ENCODE assay signal across 27 cellular contexts in genomic region chr12:116803018-116803736, GRCh38.
DNase-seq lines count a peak whose midpoint lies in the region; ATAC-seq, FAIRE-seq and TF ChIP-seq lines count a peak whose summit lies in the region.
"Had no signal": no experiment of that assay in that cellular context is flagged by ENCODE, and none has a peak within 500 bp of the region (broad histone marks: within the 10 kb centered on the region; RNA-seq: fewer than 3 reads in every experiment).

No MANE protein-coding gene starts in this region.

- H3K9me2 ChIP-seq in PC-3 (replicated peaks; ENCODE audit: low read length), result no peaks in the 10 kb centered on the region

- H3K9ac ChIP-seq in BLaER1 treated with 17β-estradiol and CSF1 and Interleukin-3, amounts not matched to agents 10 nM and 100 nM, result peak overlapping the region in 5 of 11 experiments; percentile 1 to 77 (median 66); a peak in 9 of 22 replicates
- H3K9ac ChIP-seq in GM12878 (ENCODE audit: control insufficient read depth, insufficient read depth, low read length) (no peak overlapping the region), PC-3 (ENCODE audit: low read length) (no peak overlapping the region)

- H3K27ac ChIP-seq in BLaER1 treated with 17β-estradiol and CSF1 and Interleukin-3, amounts not matched to agents 10 nM and 100 nM, result peak overlapping the region in 8 of 11 experiments; percentile 11 to 95 (median 75); a peak in 15 of 22 replicates
- no peak overlapping the region for H3K27ac ChIP-seq in GM12878 (ENCODE audit: control insufficient read depth, insufficient read depth)
- H3K27ac ChIP-seq in PC-3 (ENCODE audit: low read length), result no peak overlapping the region
- H3K27ac ChIP-seq: C4-2B, lower lobe of right lung, SJCRH30 had no signal

- TF ChIP-seq EP300 in GM12878 (IDR thresholded peaks at IDR 0.05; ENCODE audit: borderline replicate concordance in 1 of 2, control insufficient read depth in 1 of 2, low read depth in 2 of 2, low read length in 2 of 2), result no peak

- POLR2A ChIA-PET in GM12878 (lab: Charles Lee), result no interaction called here
- POLR2A ChIA-PET in PC-3 (lab: Charles Lee; ENCODE audit: unreplicated experiment), result no interaction called here

- peaks cover 12 to 74% (median 58%) of the 10 kb centered on the region in 10 experiments; a peak in 19 of 20 replicates for H3K4me1 ChIP-seq in BLaER1 treated with 17β-estradiol and CSF1 and Interleukin-3, amounts not matched to agents 10 nM and 100 nM
- H3K4me1 ChIP-seq in GM12878 (ENCODE audit: control insufficient read depth, insufficient read depth, low read length) (no peaks in the 10 kb centered on the region), PC-3 (ENCODE audit: insufficient read depth, low read length) (no peaks in the 10 kb centered on the region)
- H3K4me1 ChIP-seq: lower lobe of right lung, SJCRH30 had no signal

- WGBS in GM12878 (ENCODE audit: insufficient coverage, insufficient replicate concordance, low lambda C conversion rate, missing lambda C conversion rate), result 40% methylated on average over 7 of the region's 7 CpGs

- CTCF ChIA-PET in GM12878 (lab: Yijun Ruan, JAX) (interaction anchor here (0.6 kb wide), 1 partner anchor 79 kb away, joined by 3 read pairs; no protein-coding TSS in a partner anchor), PC-3 (lab: Charles Lee) (no interaction called here)

- H3K79me2 ChIP-seq in GM12878 (ENCODE audit: control insufficient read depth, insufficient read depth, low read length), result no peaks in the 10 kb centered on the region
- no peaks in the 10 kb centered on the region for H3K79me2 ChIP-seq in PC-3 (ENCODE audit: low read length)

- BruUV-seq in GM12878 (replicated peaks; lab: Mats Ljungman, UMichigan), result no TSS peak
- BruUV-seq in PC-3 (replicated peaks; lab: Mats Ljungman, UMichigan), result no TSS peak

- H2AFZ ChIP-seq in GM12878 (ENCODE audit: control insufficient read depth, low read depth, low read length) (no peak overlapping the region), PC-3 (ENCODE audit: low read length) (no peak overlapping the region)
- H2AFZ ChIP-seq: GM23338 had no signal

- no peaks in the 10 kb centered on the region for H4K20me1 ChIP-seq in BLaER1 treated with 17β-estradiol and CSF1 and Interleukin-3, amounts not matched to agents 10 nM and 100 nM
- no peaks in the 10 kb centered on the region for H4K20me1 ChIP-seq in GM12878 (ENCODE audit: control insufficient read depth, insufficient read depth)
- no peaks in the 10 kb centered on the region for H4K20me1 ChIP-seq in PC-3 (ENCODE audit: low read length)

- RAD21 ChIA-PET in GM12878 (lab: Charles Lee; ENCODE audit: unreplicated experiment), result no interaction called here

- peak; percentile 8 for DNase-seq in KBM-7
- DNase-seq in GM12878 (ENCODE audit: low read depth, low spot score), result no peak
- DNase-seq in SIG-M5 treated with dmso at 0.1 percent for 504 hours (lab: John Stamatoyannopoulos, UW; ENCODE audit: unreplicated experiment), result no peak
- DNase-seq in PC-3, result no peak
- DNase-seq: activated CD4-positive, alpha-beta memory T cell treated with anti-CD3 and anti-CD28 coated beads for 36 hours; activated naive CD4-positive, alpha-beta T cell treated with anti-CD3 and anti-CD28 coated beads, Interleukin-2, amount 10 ng/mL, durations not matched to agents 7 days and 5 days; activated T-cell treated with anti-CD3 and anti-CD28 coated beads for 4 hours; aorta; GDM1; hippocampal formation; IMR-90; lower lobe of right lung; MV-4-11; NCI-H2029 treated with DMSO at 0.1 percent for 48 hours; NCI-H524; occipital lobe; retina; SJCRH30; stimulated activated CD8-positive, alpha-beta memory T cell treated with anti-CD3 and anti-CD28 coated beads, Interleukin-4, amount 100 ng/mL, for 48 hours had no signal

- H3K4me2 ChIP-seq in BLaER1 treated with 17β-estradiol and CSF1 and Interleukin-3, amounts not matched to agents 10 nM and 100 nM, result peak overlapping the region in 10 of 11 experiments; percentile 3 to 83 (median 65); a peak in 17 of 22 replicates
- H3K4me2 ChIP-seq in GM12878 (ENCODE audit: control insufficient read depth, insufficient read depth), result no peak overlapping the region
- no peak overlapping the region for H3K4me2 ChIP-seq in PC-3 (ENCODE audit: low read length)
- H3K4me2 ChIP-seq: GM23338 had no signal

- intact Hi-C loops in GM12878 (cut with micrococcal nuclease; ENCODE audit: unreplicated experiment), result no loop called here
- intact Hi-C loops in PC-3 (cut with micrococcal nuclease), result no loop called here

- FAIRE-seq in GM12878 (lab: Jason Lieb, UNC), result peak; percentile 59
- FAIRE-seq: D721Med, islet of Langerhans had no signal

- H3K4me3 ChIP-seq in BLaER1 treated with 17β-estradiol and CSF1 and Interleukin-3, amounts not matched to agents 10 nM and 100 nM, result 0 out of 20 replicates have a peak overlapping the region, but pooled peaks of 2 of the 10 experiments have one; percentile 1 to 5
- H3K4me3 ChIP-seq in GM12878 (no peak overlapping the region), PC-3 (ENCODE audit: low read length) (no peak overlapping the region)
- H3K4me3 ChIP-seq: GM23338, lower lobe of right lung, SJCRH30 had no signal

- in situ Hi-C loops in KBM-7 (cut with MboI; ENCODE audit: low pct_unique_long_range_greater_than_20kb, low sequenced_read_pairs) (no loop called here), GM12878 (cut with MboI) (no loop called here)

- H3K36me3 ChIP-seq in BLaER1 treated with 17β-estradiol and CSF1 and Interleukin-3, amounts not matched to agents 10 nM and 100 nM, result peaks cover 0 to 19% (median 6%) of the 10 kb centered on the region in 11 experiments; a peak in 8 of 22 replicates
- no peaks in the 10 kb centered on the region; a peak in 1 of 4 replicates for H3K36me3 ChIP-seq in GM12878 (ENCODE audit: control insufficient read depth in 2 of 2, insufficient read depth in 2 of 2, low read length in 1 of 2)
- no peaks in the 10 kb centered on the region for H3K36me3 ChIP-seq in PC-3 (ENCODE audit: low read depth, low read length)
- H3K36me3 ChIP-seq: lower lobe of right lung, SJCRH30 had no signal

- no peaks in the 10 kb centered on the region for H3F3A ChIP-seq in PC-3 (ENCODE audit: low read length, unreplicated experiment)

- no peaks in the 10 kb centered on the region for H3K27me3 ChIP-seq in BLaER1 treated with 17β-estradiol and CSF1 and Interleukin-3, amounts not matched to agents 10 nM and 100 nM
- H3K27me3 ChIP-seq in GM12878 (replicated peaks in 1 of 2; ENCODE audit: control insufficient read depth in 2 of 2, insufficient read depth in 2 of 2, low read length in 1 of 2), result no peaks in the 10 kb centered on the region
- no peaks in the 10 kb centered on the region for H3K27me3 ChIP-seq in PC-3 (ENCODE audit: low read length)
- H3K27me3 ChIP-seq: SJCRH30 had no signal

- TF ChIP-seq CTCF in GM12878 (IDR thresholded peaks at IDR 0.05 in 2 of 3, conservative IDR thresholded peaks at IDR 0.05 in 1 of 3; ENCODE audit: control insufficient read depth in 2 of 3, extremely low read depth in 1 of 3, insufficient read depth in 1 of 3, low read depth in 3 of 3, low read length in 3 of 3) (no peak), PC-3 (conservative IDR thresholded peaks at IDR 0.05; ENCODE audit: low read depth, low read length) (no peak)

- TF ChIP-seq POLR2A in GM12878 (IDR thresholded peaks at IDR 0.05; ENCODE audit: low read depth, low read length), result no peak

- ATAC-seq in GM21515 (IDR thresholded peaks at IDR 0.05; ENCODE audit: unreplicated experiment) (peak; percentile 59), GM12878 (no peak), GM19455 (IDR thresholded peaks at IDR 0.05; ENCODE audit: unreplicated experiment) (no peak), HG03521 (IDR thresholded peaks at IDR 0.05; ENCODE audit: unreplicated experiment) (no peak), PC-3 (no peak)
- ATAC-seq: GM23338, lower lobe of right lung had no signal

- H3K9me3 ChIP-seq in BLaER1 treated with 17β-estradiol and CSF1 and Interleukin-3, amounts not matched to agents 10 nM and 100 nM (replicated peaks in 1 of 11), result peaks cover 18 to 28% (median 23%) of the 10 kb centered on the region in 11 experiments
- no peaks in the 10 kb centered on the region for H3K9me3 ChIP-seq in GM12878 (replicated peaks; ENCODE audit: control insufficient read depth, insufficient read depth, low read length)
- no peaks in the 10 kb centered on the region for H3K9me3 ChIP-seq in PC-3 (ENCODE audit: low read length)
- H3K9me3 ChIP-seq: SJCRH30 had no signal

- SMC1A ChIA-PET in GM12878 (lab: Charles Lee; ENCODE audit: uncharacterized antibody, unreplicated experiment), result interaction anchor here (0.6 kb wide), 1 partner anchor 79 kb away, joined by 3 read pairs; no protein-coding TSS in a partner anchor

- TF ChIP-seq RAD21 in GM12878 (IDR thresholded peaks at IDR 0.05; ENCODE audit: insufficient read depth, low read depth, low read length), result no peak

TF ChIP-seq in GM12878, 131 proteins besides CTCF, POLR2A, EP300 and RAD21:
- TF ChIP-seq SMAD1 (IDR thresholded peaks at IDR 0.05; ENCODE audit: low read depth, partially characterized antibody) (no peak), TCF3 (IDR thresholded peaks at IDR 0.05; ENCODE audit: borderline replicate concordance, insufficient read depth, low read depth, low read length) (0 out of 2 replicates have a peak, but pooled peaks have one; percentile 12)

Comparison
In these comparisons a context has a peak if more than half of its experiments do, and no peak if none do; other contexts are left out.
1. H3K27ac ChIP-seq: peak in BLaER1 treated with 17β-estradiol and CSF1 and Interleukin-3, amounts not matched to agents 10 nM and 100 nM (8 of 11); none in GM12878 (single experiment) and PC-3 (single experiment).
2. H3K4me2 ChIP-seq: peak in BLaER1 treated with 17β-estradiol and CSF1 and Interleukin-3, amounts not matched to agents 10 nM and 100 nM (10 of 11); none in GM12878 (single experiment) and PC-3 (single experiment).